Comparison of ENCODE assay signal across 36 cellular contexts in genomic region chr17:74663566-74663965, GRCh38. TPM values are rescaled to one million over a fixed set of nuclear protein-coding genes. Genes with fewer than 3 reads are reported as not detected.
"Had no signal": no experiment of that assay in that cellular context is flagged by ENCODE, and none has a peak within 500 bp of the region (broad histone marks: within the 10 kb centered on the region; RNA-seq: fewer than 3 reads in every experiment).

No MANE protein-coding gene starts in this region.

- DNase-seq: activated B cell treated with CpG ODN at 0.5 μM for 24 hours; activated CD4-positive, alpha-beta memory T cell treated with anti-CD3 and anti-CD28 coated beads, Interleukin-2, amount 10 ng/mL, durations not matched to agents 7 days and 5 days; activated CD4-positive, alpha-beta T cell treated with anti-CD3 and anti-CD28 coated beads for 4 hours; activated CD4-positive, alpha-beta T cell treated with anti-CD3 and anti-CD28 coated beads, Interleukin-2, amount 50 U/mL, for 1 hour; activated CD4-positive, CD25-positive, alpha-beta regulatory T cell treated with anti-CD3 and anti-CD28 coated beads, Interleukin-2, amount 50 U/mL, for 72 hours; activated naive CD4-positive, alpha-beta T cell; activated naive CD8-positive, alpha-beta T cell treated with anti-CD3 and anti-CD28 coated beads, Interleukin-2, amount 10 ng/mL, durations not matched to agents 7 days and 5 days; activated T-cell treated with anti-CD3 and anti-CD28 coated beads, Interleukin-2, amount 50 U/mL, for 1 hour; activated T-cell treated with anti-CD3 and anti-CD28 coated beads, Interleukin-2, amount 50 U/mL, for 72 hours; body of pancreas; caudate nucleus; cerebellar nuclear complex; Karpas-422; MG63; NCI-H1048; NCI-H1105 treated with DMSO at 0.1 percent for 48 hours; NCI-H1436; NCI-H1694; NCI-H1930; NCI-H345; NCI-H524 treated with DMSO at 0.1 percent for 48 hours; PC-3; Peyer's patch; RPMI8226; SHP77 treated with DMSO at 0.1 percent for 48 hours; SK-N-SH; T-helper 1 cell; T-helper 2 cell; T-helper 9 cell had no signal

- H3K4me3 ChIP-seq: body of pancreas, breast epithelium, MG63, Peyer's patch, SJSA1 had no signal

- H3K9me3 ChIP-seq: body of pancreas, breast epithelium, Peyer's patch, SJSA1, SK-N-SH had no signal

- H3K27ac ChIP-seq: body of pancreas, breast epithelium, Peyer's patch, SJSA1, VCaP had no signal

- H3K36me3 ChIP-seq: breast epithelium, MG63, Peyer's patch, SJSA1 had no signal

- H3K27me3 ChIP-seq: body of pancreas, Peyer's patch had no signal

- H3K4me2 ChIP-seq: SK-N-SH had no signal

- H3K9ac ChIP-seq: SK-N-SH had no signal

- H3K4me1 ChIP-seq: body of pancreas, breast epithelium, Peyer's patch, SJSA1 had no signal

RNA-seq across cellular contexts. Expression of gene CD300E, which starts 40.0 kb away (rescaled TPM):
- total RNA-seq: activated CD4-positive, alpha-beta memory T cell treated with anti-CD3 and anti-CD28 coated beads, Interleukin-2, amount 10 ng/mL, durations not matched to agents 7 days and 5 days; activated CD8-positive, alpha-beta memory T cell treated with anti-CD3 and anti-CD28 coated beads for 36 hours; activated naive CD8-positive, alpha-beta T cell treated with anti-CD3 and anti-CD28 coated beads, Interleukin-2, amount 10 ng/mL, durations not matched to agents 7 days and 5 days; activated T-cell treated with anti-CD3 and anti-CD28 coated beads, Interleukin-2, amount 50 U/mL, for 72 hours; activated T-helper 17 cell treated with anti-CD3 and anti-CD28 coated beads, Interleukin-2, amount 50 U/mL, for 72 hours; astrocyte; body of pancreas; NCI-H460; PC-3; Peyer's patch; SJSA1 had no signal

RNA-seq across cellular contexts. Expression of gene CD300LF, which starts 49.2 kb away (rescaled TPM):
- total RNA-seq: activated CD4-positive, alpha-beta memory T cell treated with anti-CD3 and anti-CD28 coated beads, Interleukin-2, amount 10 ng/mL, durations not matched to agents 7 days and 5 days; activated CD8-positive, alpha-beta memory T cell treated with anti-CD3 and anti-CD28 coated beads for 36 hours; activated T-cell treated with anti-CD3 and anti-CD28 coated beads, Interleukin-2, amount 50 U/mL, for 72 hours; activated T-helper 17 cell treated with anti-CD3 and anti-CD28 coated beads, Interleukin-2, amount 50 U/mL, for 72 hours; astrocyte; body of pancreas; NCI-H460; PC-3; SJSA1 had no signal
